Comparison of ENCODE assay signal across 14 cellular contexts in genomic region chr3:69890094-69890493, GRCh38.
DNase-seq lines count a peak whose midpoint lies in the region; ATAC-seq and TF ChIP-seq lines count a peak whose summit lies in the region.
"Had no signal": no experiment of that assay in that cellular context is flagged by ENCODE, and none has a peak within 500 bp of the region (broad histone marks: within the 10 kb centered on the region; RNA-seq: fewer than 3 reads in every experiment).

No MANE protein-coding gene starts in this region.

- H3K4me3 ChIP-seq in brain microvascular endothelial cell (ENCODE audit: low read depth, low read length) (no peak overlapping the region), psoas muscle (no peak overlapping the region)

- no peaks in the 10 kb centered on the region for H3K36me3 Mint-ChIP-seq in activated CD8-positive, alpha-beta T cell treated with anti-CD3 and anti-CD28 coated beads for 36 hours (ENCODE audit: low read depth)
- H3K36me3 Mint-ChIP-seq in activated CD8-positive, alpha-beta T cell treated with anti-CD3 and anti-CD28 coated beads, Interleukin-2, amount 10 ng/mL, durations not matched to agents 7 days and 5 days (ENCODE audit: low read depth), result no peaks in the 10 kb centered on the region
- H3K36me3 Mint-ChIP-seq: activated naive CD8-positive, alpha-beta T cell treated with anti-CD3 and anti-CD28 coated beads, Interleukin-2, amount 10 ng/mL, durations not matched to agents 7 days and 5 days; IgD-negative memory B cell; naive thymus-derived CD8-positive, alpha-beta T cell; stimulated activated naive B cell treated with anti-CD40 and anti-IgM and Interleukin-4, amounts not matched to agents 10 μg/mL and 1 μg/mL and 100 μg/mL, for 72 hours had no signal

- peaks cover 2% of the 10 kb centered on the region for H3K4me1 Mint-ChIP-seq in activated CD8-positive, alpha-beta T cell treated with anti-CD3 and anti-CD28 coated beads for 36 hours (ENCODE audit: low read depth)
- no peaks in the 10 kb centered on the region for H3K4me1 Mint-ChIP-seq in activated CD8-positive, alpha-beta T cell treated with anti-CD3 and anti-CD28 coated beads, Interleukin-2, amount 10 ng/mL, durations not matched to agents 7 days and 5 days (ENCODE audit: low read depth)
- H3K4me1 Mint-ChIP-seq: activated naive CD8-positive, alpha-beta T cell treated with anti-CD3 and anti-CD28 coated beads, Interleukin-2, amount 10 ng/mL, durations not matched to agents 7 days and 5 days; IgD-negative memory B cell; naive thymus-derived CD8-positive, alpha-beta T cell; stimulated activated naive B cell treated with anti-CD40 and anti-IgM and Interleukin-4, amounts not matched to agents 10 μg/mL and 1 μg/mL and 100 μg/mL, for 72 hours had no signal

- 96 to 98% (median 96%) methylated on average over 4 of the region's 4 CpGs for WGBS in psoas muscle, 3 donors

- no peak overlapping the region for H3K4me3 Mint-ChIP-seq in activated CD8-positive, alpha-beta T cell treated with anti-CD3 and anti-CD28 coated beads for 36 hours
- no peak overlapping the region for H3K4me3 Mint-ChIP-seq in activated CD8-positive, alpha-beta T cell treated with anti-CD3 and anti-CD28 coated beads, Interleukin-2, amount 10 ng/mL, durations not matched to agents 7 days and 5 days
- H3K4me3 Mint-ChIP-seq: activated naive CD8-positive, alpha-beta T cell treated with anti-CD3 and anti-CD28 coated beads, Interleukin-2, amount 10 ng/mL, durations not matched to agents 7 days and 5 days; IgD-negative memory B cell; naive thymus-derived CD8-positive, alpha-beta T cell; stimulated activated naive B cell treated with anti-CD40 and anti-IgM and Interleukin-4, amounts not matched to agents 10 μg/mL and 1 μg/mL and 100 μg/mL, for 72 hours had no signal

- no peak overlapping the region for H3K27ac Mint-ChIP-seq in activated CD8-positive, alpha-beta T cell treated with anti-CD3 and anti-CD28 coated beads for 36 hours
- no peak overlapping the region for H3K27ac Mint-ChIP-seq in activated CD8-positive, alpha-beta T cell treated with anti-CD3 and anti-CD28 coated beads, Interleukin-2, amount 10 ng/mL, durations not matched to agents 7 days and 5 days
- H3K27ac Mint-ChIP-seq: activated naive CD8-positive, alpha-beta T cell treated with anti-CD3 and anti-CD28 coated beads, Interleukin-2, amount 10 ng/mL, durations not matched to agents 7 days and 5 days; IgD-negative memory B cell; naive thymus-derived CD8-positive, alpha-beta T cell; stimulated activated naive B cell treated with anti-CD40 and anti-IgM and Interleukin-4, amounts not matched to agents 10 μg/mL and 1 μg/mL and 100 μg/mL, for 72 hours had no signal

- H3K9me3 Mint-ChIP-seq in activated CD8-positive, alpha-beta T cell treated with anti-CD3 and anti-CD28 coated beads for 36 hours, result no peaks in the 10 kb centered on the region
- no peaks in the 10 kb centered on the region for H3K9me3 Mint-ChIP-seq in activated CD8-positive, alpha-beta T cell treated with anti-CD3 and anti-CD28 coated beads, Interleukin-2, amount 10 ng/mL, durations not matched to agents 7 days and 5 days (ENCODE audit: insufficient read depth)
- H3K9me3 Mint-ChIP-seq: activated naive CD8-positive, alpha-beta T cell treated with anti-CD3 and anti-CD28 coated beads, Interleukin-2, amount 10 ng/mL, durations not matched to agents 7 days and 5 days; IgD-negative memory B cell; naive thymus-derived CD8-positive, alpha-beta T cell; stimulated activated naive B cell treated with anti-CD40 and anti-IgM and Interleukin-4, amounts not matched to agents 10 μg/mL and 1 μg/mL and 100 μg/mL, for 72 hours had no signal

- TF ChIP-seq CTCF in activated CD8-positive, alpha-beta T cell treated with anti-CD3 and anti-CD28 coated beads for 36 hours (IDR thresholded peaks at IDR 0.05), result no peak
- TF ChIP-seq CTCF in brain microvascular endothelial cell (IDR thresholded peaks at IDR 0.05; ENCODE audit: low read depth, low read length, missing control alignments) (no peak), psoas muscle (IDR thresholded peaks at IDR 0.05) (no peak)

- no peaks in the 10 kb centered on the region for H3K27me3 Mint-ChIP-seq in activated CD8-positive, alpha-beta T cell treated with anti-CD3 and anti-CD28 coated beads for 36 hours
- H3K27me3 Mint-ChIP-seq in activated CD8-positive, alpha-beta T cell treated with anti-CD3 and anti-CD28 coated beads, Interleukin-2, amount 10 ng/mL, durations not matched to agents 7 days and 5 days (ENCODE audit: low read depth), result no peaks in the 10 kb centered on the region
- H3K27me3 Mint-ChIP-seq: activated naive CD8-positive, alpha-beta T cell treated with anti-CD3 and anti-CD28 coated beads, Interleukin-2, amount 10 ng/mL, durations not matched to agents 7 days and 5 days; IgD-negative memory B cell; stimulated activated naive B cell treated with anti-CD40 and anti-IgM and Interleukin-4, amounts not matched to agents 10 μg/mL and 1 μg/mL and 100 μg/mL, for 72 hours had no signal

- no peaks in the 10 kb centered on the region for H3K27me3 ChIP-seq in brain microvascular endothelial cell (replicated peaks)
- no peaks in the 10 kb centered on the region for H3K27me3 ChIP-seq in psoas muscle (ENCODE audit: insufficient read depth in 3 of 3, low read length in 2 of 3)

- H3K36me3 ChIP-seq in brain microvascular endothelial cell (replicated peaks) (no peaks in the 10 kb centered on the region), psoas muscle (ENCODE audit: insufficient read depth in 1 of 2, low read depth in 1 of 2) (no peaks in the 10 kb centered on the region)

- ATAC-seq in activated CD8-positive, alpha-beta T cell treated with anti-CD3 and anti-CD28 coated beads for 36 hours, result peak; percentile 85
- ATAC-seq in activated CD8-positive, alpha-beta T cell treated with anti-CD3 and anti-CD28 coated beads, Interleukin-2, amount 10 ng/mL, durations not matched to agents 7 days and 5 days, result no peak
- peak; percentile 58 to 73 (median 58) for ATAC-seq in psoas muscle
- no peak for ATAC-seq in GM21825 (IDR thresholded peaks at IDR 0.05; ENCODE audit: unreplicated experiment)
- ATAC-seq in GM18867 (IDR thresholded peaks at IDR 0.05; ENCODE audit: unreplicated experiment), result no peak
- ATAC-seq: left ventricle myocardium superior; naive thymus-derived CD8-positive, alpha-beta T cell; stimulated activated naive B cell treated with anti-CD40 and anti-IgM and Interleukin-4, amounts not matched to agents 10 μg/mL and 1 μg/mL and 100 μg/mL, for 72 hours had no signal

- H3K27ac ChIP-seq in brain microvascular endothelial cell, result no peak overlapping the region
- no peak overlapping the region for H3K27ac ChIP-seq in psoas muscle

- H3K9me3 ChIP-seq in psoas muscle, result no peaks in the 10 kb centered on the region

- in situ Hi-C loops in brain microvascular endothelial cell (cut with HindIII; ENCODE audit: low pct_ligation_motif_present, low sequenced_read_pairs), result no loop called here

- intact Hi-C loops in activated CD8-positive, alpha-beta T cell treated with anti-CD3 and anti-CD28 coated beads for 36 hours (cut with micrococcal nuclease), result no loop called here
- intact Hi-C loops in psoas muscle (cut with DNase I), result no loop called here

- POLR2A ChIA-PET in activated CD8-positive, alpha-beta T cell treated with anti-CD3 and anti-CD28 coated beads for 36 hours (lab: Charles Lee), result no interaction called here
- POLR2A ChIA-PET in activated CD8-positive, alpha-beta T cell treated with anti-CD3 and anti-CD28 coated beads, Interleukin-2, amount 10 ng/mL, durations not matched to agents 7 days and 5 days (lab: Charles Lee), result no interaction called here

- peaks cover 24% of the 10 kb centered on the region for H3K4me1 ChIP-seq in psoas muscle

- CTCF ChIA-PET in activated CD8-positive, alpha-beta T cell treated with anti-CD3 and anti-CD28 coated beads for 36 hours (lab: Charles Lee), result no interaction called here
- CTCF ChIA-PET in activated CD8-positive, alpha-beta T cell treated with anti-CD3 and anti-CD28 coated beads, Interleukin-2, amount 10 ng/mL, durations not matched to agents 7 days and 5 days (lab: Charles Lee), result no interaction called here

- peak; percentile 31 for DNase-seq in activated CD8-positive, alpha-beta T cell treated with anti-CD3 and anti-CD28 coated beads for 36 hours
- DNase-seq in activated CD8-positive, alpha-beta T cell treated with anti-CD3 and anti-CD28 coated beads, Interleukin-2, amount 10 ng/mL, durations not matched to agents 7 days and 5 days, result no peak
- DNase-seq in HPDE6-E6E7 (ENCODE audit: extremely low spot score) (peak; percentile 1), brain microvascular endothelial cell (peak; percentile 31), psoas muscle (no peak), cortex of kidney (lab: John Stamatoyannopoulos, UW) (no peak)
- DNase-seq: activated naive CD8-positive, alpha-beta T cell treated with anti-CD3 and anti-CD28 coated beads, Interleukin-2, amount 10 ng/mL, durations not matched to agents 7 days and 5 days; left ventricle myocardium superior; naive thymus-derived CD8-positive, alpha-beta T cell; NCI-H1417; stimulated activated naive B cell treated with anti-CD40 and anti-IgM and Interleukin-4, amounts not matched to agents 10 μg/mL and 1 μg/mL and 100 μg/mL, for 72 hours had no signal

Comparison
In these comparisons a context has a peak if more than half of its experiments do, and no peak if none do; other contexts are left out.
1. ATAC-seq: peak in activated CD8-positive, alpha-beta T cell treated with anti-CD3 and anti-CD28 coated beads for 36 hours (single experiment) and psoas muscle (4 of 4); none in activated CD8-positive, alpha-beta T cell treated with anti-CD3 and anti-CD28 coated beads, Interleukin-2, amount 10 ng/mL, durations not matched to agents 7 days and 5 days (single experiment), GM21825 (single experiment) and GM18867 (single experiment).
2. DNase-seq: peak in activated CD8-positive, alpha-beta T cell treated with anti-CD3 and anti-CD28 coated beads for 36 hours (single experiment), HPDE6-E6E7 (single experiment) and brain microvascular endothelial cell (single experiment); none in activated CD8-positive, alpha-beta T cell treated with anti-CD3 and anti-CD28 coated beads, Interleukin-2, amount 10 ng/mL, durations not matched to agents 7 days and 5 days (single experiment), psoas muscle (0 of 2) and cortex of kidney (single experiment).